Comparison of ENCODE assay signal across 8 cellular contexts in genomic region chr17:40564883-40565744, GRCh38. TPM values are rescaled to one million over a fixed set of nuclear protein-coding genes. Genes with fewer than 3 reads are reported as not detected.
A peak's percentile ranks its signal among the peaks of the same experiment; 100 is the strongest.
DNase-seq lines count a peak whose midpoint lies in the region; ATAC-seq lines count a peak whose summit lies in the region.

TSS of gene CCR7 (minus strand) at chr17:40565472. CDS start at chr17:40565409, 63 bp downstream.

- ATAC-seq in GM19324 (IDR thresholded peaks at IDR 0.05; ENCODE audit: low FRiP score, unreplicated experiment) (no peak), GM21619 (IDR thresholded peaks at IDR 0.05; ENCODE audit: unreplicated experiment) (no peak), GM21447 (IDR thresholded peaks at IDR 0.05; ENCODE audit: unreplicated experiment) (no peak)

- DNase-seq in activated gamma-delta T cell (lab: John Stamatoyannopoulos, UW) (peak; percentile 49), mucosa of gallbladder (ENCODE audit: low spot score) (no peak)
- DNase-seq in stimulated activated CD4-positive, alpha-beta T cell treated with anti-CD3 and anti-CD28 coated beads, Interleukin-15, amount 100 ng/mL, for 48 hours (ENCODE audit: low read depth in 2 of 2): peak; percentile 77 to 78

- intact Hi-C loops in T-helper 1 cell treated with Interleukin-12 subunit alpha and Interleukin-12 subunit beta and Interleukin-4 antibody, amounts not matched to agents 30 ng/mL and 1 ng/mL, for 36 hours (cut with micrococcal nuclease): loop anchor here (1.0 to 10.0 kb wide), 3 partner anchors 33 to 350 kb away; partner anchors contain the start of gene WIPF2

- H3K4me3 ChIP-seq in GM08714 (ENCODE audit: low read length): peak within 1 kb of the TSS; percentile 72

RNA-seq across cellular contexts. Expression of gene CCR7, which starts in this region (rescaled TPM):
- 169 and 171 TPM in 2 replicates for total RNA-seq in T-helper 1 cell treated with Interleukin-12 subunit alpha and Interleukin-12 subunit beta and Interleukin-4 antibody, amounts not matched to agents 30 ng/mL and 1 ng/mL, for 36 hours
- 1.3 TPM for total RNA-seq in mucosa of gallbladder

Comparison
In these comparisons a context has a peak if more than half of its experiments do, and no peak if none do; other contexts are left out.
1. RNA of gene CCR7 (total RNA-seq): 169 to 171 TPM in T-helper 1 cell treated with Interleukin-12 subunit alpha and Interleukin-12 subunit beta and Interleukin-4 antibody, amounts not matched to agents 30 ng/mL and 1 ng/mL, for 36 hours; 1.3 TPM in mucosa of gallbladder (single experiment); every median in the first group is over 10 times any median in the second.